8 cellular contexts compared by ENCODE assay signal in genomic region chr18:46173393-46174316, GRCh38.
A peak's percentile ranks its signal among the peaks of the same experiment; 100 is the strongest.
DNase-seq lines count a peak whose midpoint lies in the region; TF ChIP-seq lines count a peak whose summit lies in the region.

No MANE protein-coding gene starts in this region.

- peak overlapping the region; percentile 100 for H3K4me3 Mint-ChIP-seq in neural crest cell

- H3K27ac Mint-ChIP-seq in neural crest cell (ENCODE audit: unreplicated experiment) = peak overlapping the region; percentile 100

- peaks cover 40% of the 10 kb centered on the region for H3K4me1 Mint-ChIP-seq in neural crest cell

- peaks cover 2% of the 10 kb centered on the region for H3K36me3 Mint-ChIP-seq in neural crest cell (ENCODE audit: low read depth)

- H3K4me3 ChIP-seq in HAP-1 (peak overlapping the region; percentile 92), foreskin fibroblast (ENCODE audit: low read depth in 1 of 2, low read length in 2 of 2) (peak overlapping the region; percentile 97), stomach (peak overlapping the region; percentile 86 to 100 (median 92))

- TF ChIP-seq CTCF in foreskin fibroblast (IDR thresholded peaks at IDR 0.05; ENCODE audit: low read depth, low read length) (peak; percentile 94), neural crest cell (conservative IDR thresholded peaks at IDR 0.05) (peak; percentile 84), stomach (IDR thresholded peaks at IDR 0.05) (peak in 5 of 7 experiments; percentile 65 to 85 (median 78))

- H3K36me3 ChIP-seq in HAP-1 (replicated peaks) (peaks cover 7% of the 10 kb centered on the region; the same call in 1 of the 2 replicates), stomach (no peaks in the 10 kb centered on the region)

- WGBS in stomach, 5 donors = 0 to 1% (median 0%) methylated on average over 34 to 90 of the region's 90 CpGs

- TF ChIP-seq POLR2A in Raji (IDR thresholded peaks at IDR 0.05; ENCODE audit: insufficient read depth, low read depth, low read length) (peak; percentile 87), stomach (IDR thresholded peaks at IDR 0.05) (peak in 1 of 4 donors; percentile 28)

- in situ Hi-C loops in HAP-1 (cut with MboI; ENCODE audit: low sequenced_read_pairs) = no loop called here

- H3K27me3 Mint-ChIP-seq in neural crest cell (ENCODE audit: low read depth) = peaks cover 2% of the 10 kb centered on the region

- no peak for TF ChIP-seq EP300 in stomach (IDR thresholded peaks at IDR 0.05)

- H3K27me3 ChIP-seq in HAP-1 (ENCODE audit: low read depth) (no peaks in the 10 kb centered on the region), stomach (no peaks in the 10 kb centered on the region)

- H3K9me3 Mint-ChIP-seq in neural crest cell = no peaks in the 10 kb centered on the region

- peak overlapping the region; percentile 92 to 97 (median 93) for H3K27ac ChIP-seq in stomach

- DNase-seq in GF-D8 (lab: John Stamatoyannopoulos, UW) (peak; percentile 88), HAP-1 (ENCODE audit: low spot score in 2 of 2) (peak; percentile 84 to 96), M059J (ENCODE audit: low read depth) (peak; percentile 94), activated gamma-delta T cell (lab: John Stamatoyannopoulos, UW) (peak; percentile 84), foreskin fibroblast (peak; percentile 92 to 97), neural crest cell (ENCODE audit: low read depth, low spot score) (peak; percentile 97), stomach (peak; percentile 93)

- H3K9me3 ChIP-seq in HAP-1 (no peaks in the 10 kb centered on the region), stomach (no peaks in the 10 kb centered on the region)

- intact Hi-C loops in stomach (cut with DNase I; ENCODE audit: low total_unique reads) = loop anchor here (10.0 kb wide), 1 partner anchor 91 kb away; no protein-coding TSS in a partner anchor

- H3K4me1 ChIP-seq in HAP-1 = peaks cover 12% of the 10 kb centered on the region
- peaks cover 15 to 47% (median 38%) of the 10 kb centered on the region in 4 donors for H3K4me1 ChIP-seq in stomach

Comparison
In these comparisons a context has a peak if more than half of its experiments do, and no peak if none do; other contexts are left out.
1. Peak in every context shown above with its lines: DNase-seq, H3K4me3 ChIP-seq and H3K27ac ChIP-seq.